ENCODE assay signal across 16 cellular contexts in genomic region chr15:57324590-57324890, GRCh38. TPM values are rescaled to one million over a fixed set of nuclear protein-coding genes. Genes with fewer than 3 reads are reported as not detected.
DNase-seq lines count a peak whose midpoint lies in the region; ATAC-seq, FAIRE-seq and TF ChIP-seq lines count a peak whose summit lies in the region.
"Had no signal": no experiment of that assay in that cellular context is flagged by ENCODE, and none has a peak within 500 bp of the region (broad histone marks: within the 10 kb centered on the region; RNA-seq: fewer than 3 reads in every experiment).

No MANE protein-coding gene starts in this region.

- no peak for DNase-seq in A549 (ENCODE audit: low read depth in 1 of 2, low spot score in 1 of 2)
- no peak for DNase-seq in HCT116 (ENCODE audit: low read depth, low spot score)
- no peak for DNase-seq in SK-N-MC (ENCODE audit: low read depth, low spot score)
- DNase-seq in glutamatergic neuron = no peak
- DNase-seq in OCI-LY7 (ENCODE audit: low spot score) = no peak
- DNase-seq in hepatocyte (ENCODE audit: low spot score) = no peak
- no peak for DNase-seq in SW480 (ENCODE audit: low spot score)
- DNase-seq: BE2C, DMS79, NCI-H1694 treated with DMSO at 0.1 percent for 48 hours, SW 1271 had no signal

- RAD21 ChIA-PET in HCT116 (lab: Charles Lee; ENCODE audit: low non-redundant PET in 1 of 2, low total read pairs in 2 of 2, uncharacterized antibody in 2 of 2, unreplicated experiment in 2 of 2) = no interaction called here

- no peaks in the 10 kb centered on the region for H3K79me2 ChIP-seq in HCT116 (ENCODE audit: insufficient read depth, low read length)
- no peaks in the 10 kb centered on the region for H3K79me2 ChIP-seq in OCI-LY7 (ENCODE audit: insufficient read depth, low read depth, low read length)
- no peaks in the 10 kb centered on the region for H3K79me2 ChIP-seq in hepatocyte

- no peaks in the 10 kb centered on the region for H3K27me3 Mint-ChIP-seq in glutamatergic neuron (ENCODE audit: unreplicated experiment)

- POLR2A ChIA-PET in A549 (lab: Yijun Ruan, JAX) = no interaction called here
- POLR2A ChIA-PET in HCT116 (lab: Charles Lee) = no interaction called here
- POLR2A ChIA-PET in OCI-LY7 (lab: Charles Lee) = interaction anchor here (0.7 kb wide), 3 partner anchors 11 to 1596 kb away, joined by 3 to 4 read pairs (median 4); no protein-coding TSS in a partner anchor

- H3K36me3 Mint-ChIP-seq in glutamatergic neuron (ENCODE audit: unreplicated experiment) = no peaks in the 10 kb centered on the region
- H3K36me3 Mint-ChIP-seq: CD4-positive, CD25-positive, alpha-beta regulatory T cell had no signal

- H3K4me1 Mint-ChIP-seq in glutamatergic neuron (ENCODE audit: low read depth, unreplicated experiment) = peaks cover 13% of the 10 kb centered on the region

- peak overlapping the region; percentile 91 to 95; a peak in 5 of 6 replicates for H3K27ac ChIP-seq in A549
- no peak overlapping the region for H3K27ac ChIP-seq in HCT116 (ENCODE audit: low read depth, low read length)
- peak overlapping the region; percentile 65 for H3K27ac ChIP-seq in SK-N-MC
- no peak overlapping the region for H3K27ac ChIP-seq in OCI-LY7 (ENCODE audit: low read depth, low read length, poor library complexity, severe bottlenecking)
- H3K27ac ChIP-seq in hepatocyte = no peak overlapping the region

- BruUV-seq in HCT116 (replicated peaks; lab: Mats Ljungman, UMichigan) (no TSS peak), OCI-LY7 (replicated peaks; lab: Mats Ljungman, UMichigan) (no TSS peak)

- H3K4me2 ChIP-seq in A549 = peak overlapping the region; percentile 75
- peak overlapping the region; percentile 86 for H3K4me2 ChIP-seq in HCT116 (ENCODE audit: low read length)
- H3K4me2 ChIP-seq in OCI-LY7 (ENCODE audit: low read length) = no peak overlapping the region; the same call in 1 of the 2 replicates
- no peak overlapping the region for H3K4me2 ChIP-seq in hepatocyte

- TF ChIP-seq RAD21 in A549 (conservative IDR thresholded peaks at IDR 0.05 in 1 of 2, IDR thresholded peaks at IDR 0.05 in 1 of 2) (no peak), HCT116 (IDR thresholded peaks at IDR 0.05; ENCODE audit: low read depth) (no peak)

- TF ChIP-seq POLR2A in A549 (IDR thresholded peaks at IDR 0.05; ENCODE audit: low read length) (no peak), HCT116 (IDR thresholded peaks at IDR 0.05; ENCODE audit: borderline replicate concordance, extremely low read depth, insufficient read depth, insufficient read length) (no peak)

- TF ChIP-seq CTCF in A549 (IDR thresholded peaks at IDR 0.05) (no peak), HCT116 (IDR thresholded peaks at IDR 0.05 in 2 of 3, conservative IDR thresholded peaks at IDR 0.05 in 1 of 3; ENCODE audit: borderline replicate concordance in 1 of 3, insufficient read depth in 1 of 3, low read depth in 2 of 3, low read length in 2 of 3) (no peak), glutamatergic neuron (IDR thresholded peaks at IDR 0.05; ENCODE audit: partially characterized antibody, unreplicated experiment) (no peak), OCI-LY7 (conservative IDR thresholded peaks at IDR 0.05; ENCODE audit: low read length) (no peak), hepatocyte (IDR thresholded peaks at IDR 0.05; ENCODE audit: poor library complexity) (no peak)

- no peak for TF ChIP-seq EP300 in A549 (IDR thresholded peaks at IDR 0.05)

- H3K4me3 ChIP-seq in A549 = no peak overlapping the region
- H3K4me3 ChIP-seq in HCT116 (replicated peaks in 1 of 2; ENCODE audit: low read depth in 1 of 2, low read length in 2 of 2) = no peak overlapping the region
- H3K4me3 ChIP-seq in SK-N-MC = peak overlapping the region; percentile 35
- no peak overlapping the region for H3K4me3 ChIP-seq in OCI-LY7 (ENCODE audit: low read depth, low read length, poor library complexity, severe bottlenecking)
- no peak overlapping the region for H3K4me3 ChIP-seq in hepatocyte
- H3K4me3 ChIP-seq: SJCRH30 had no signal

- CTCF ChIA-PET in A549 (lab: Yijun Ruan, JAX) = interaction anchor here (0.8 to 3.9 kb wide), 3 partner anchors 16 to 178 kb away, joined by 3 to 23 read pairs (median 4); no protein-coding TSS in a partner anchor
- CTCF ChIA-PET in HCT116 (lab: Charles Lee) = no interaction called here
- CTCF ChIA-PET in OCI-LY7 (lab: Charles Lee; ENCODE audit: unreplicated experiment) = no interaction called here

- H3K9me3 ChIP-seq in A549 (no peaks in the 10 kb centered on the region), HCT116 (ENCODE audit: control insufficient read depth in 1 of 2, insufficient read depth in 1 of 2, low read depth in 1 of 2, low read length in 2 of 2) (no peaks in the 10 kb centered on the region), SK-N-MC (ENCODE audit: low read depth, low read length) (no peaks in the 10 kb centered on the region), OCI-LY7 (ENCODE audit: low read length) (no peaks in the 10 kb centered on the region), hepatocyte (ENCODE audit: low read depth) (no peaks in the 10 kb centered on the region)
- H3K9me3 ChIP-seq: BE2C, MG63, SJCRH30 had no signal

- WGBS in A549 (ENCODE audit: missing lambda C conversion rate) = 9% methylated on average over 3 of the region's 3 CpGs
- WGBS in hepatocyte (ENCODE audit: low lambda C conversion rate, missing lambda C conversion rate) = 49% methylated on average over 3 of the region's 3 CpGs

- peak overlapping the region; percentile 8 for H3K27ac Mint-ChIP-seq in glutamatergic neuron (ENCODE audit: unreplicated experiment)
- H3K27ac Mint-ChIP-seq: CD4-positive, CD25-positive, alpha-beta regulatory T cell had no signal

- H3K36me3 ChIP-seq in HCT116 (ENCODE audit: control insufficient read depth in 1 of 2, insufficient read depth in 2 of 2, low read length in 2 of 2) = no peaks in the 10 kb centered on the region
- H3K36me3 ChIP-seq in SK-N-MC (ENCODE audit: insufficient read depth, low read length) = no peaks in the 10 kb centered on the region
- no peaks in the 10 kb centered on the region for H3K36me3 ChIP-seq in OCI-LY7 (ENCODE audit: insufficient read depth, low read length)
- H3K36me3 ChIP-seq in hepatocyte (replicated peaks; ENCODE audit: insufficient read depth, low read depth) = no peaks in the 10 kb centered on the region
- H3K36me3 ChIP-seq: BE2C, MG63, SJCRH30 had no signal

- H3K27me3 ChIP-seq in HCT116 (ENCODE audit: insufficient read depth, low read length) (no peaks in the 10 kb centered on the region), hepatocyte (no peaks in the 10 kb centered on the region)
- H3K27me3 ChIP-seq: BE2C, MG63, SJCRH30 had no signal

- ATAC-seq in A549 = no peak
- no peak for ATAC-seq in HCT116
- no peak for ATAC-seq in HG03097 (IDR thresholded peaks at IDR 0.05; ENCODE audit: low FRiP score, unreplicated experiment)

- H3K4me1 ChIP-seq in A549 = peaks cover 31% of the 10 kb centered on the region
- H3K4me1 ChIP-seq in HCT116 (ENCODE audit: control insufficient read depth in 1 of 2, insufficient read depth in 2 of 2, low read length in 2 of 2) = peaks cover 11 to 21% of the 10 kb centered on the region in 2 experiments
- H3K4me1 ChIP-seq in OCI-LY7 (ENCODE audit: insufficient read depth, low read length, poor library complexity, severe bottlenecking) = peaks cover 28% of the 10 kb centered on the region
- H3K4me1 ChIP-seq in hepatocyte (ENCODE audit: insufficient read depth) = peaks cover 25% of the 10 kb centered on the region

- no peak for FAIRE-seq in A549 (lab: Jason Lieb, UNC)
- FAIRE-seq: A204.1 had no signal

- H3K9ac ChIP-seq in HCT116 (ENCODE audit: low read length) (no peak overlapping the region), SK-N-MC (ENCODE audit: insufficient read length) (no peak overlapping the region)

- H2AFZ ChIP-seq in HCT116 (ENCODE audit: low read depth, low read length, poor library complexity, severe bottlenecking) (no peak overlapping the region), OCI-LY7 (ENCODE audit: low read length) (no peak overlapping the region), hepatocyte (no peak overlapping the region)

- H4K20me1 ChIP-seq in HCT116 (ENCODE audit: insufficient read depth) (no peaks in the 10 kb centered on the region), OCI-LY7 (ENCODE audit: insufficient read depth, low read length) (no peaks in the 10 kb centered on the region), hepatocyte (ENCODE audit: insufficient read depth, poor library complexity, severe bottlenecking) (no peaks in the 10 kb centered on the region)

- intact Hi-C loops in HCT116 (cut with micrococcal nuclease) = no loop called here
- intact Hi-C loops in OCI-LY7 (cut with micrococcal nuclease; ENCODE audit: unreplicated experiment) = no loop called here

- peaks cover 5% of the 10 kb centered on the region for H3K9me3 Mint-ChIP-seq in glutamatergic neuron (ENCODE audit: unreplicated experiment)

- H3K4me3 Mint-ChIP-seq in glutamatergic neuron (ENCODE audit: unreplicated experiment) = no peak overlapping the region

- H3K9me2 ChIP-seq in HCT116 (ENCODE audit: insufficient read depth) (no peaks in the 10 kb centered on the region), OCI-LY7 (ENCODE audit: insufficient read depth, low read length) (no peaks in the 10 kb centered on the region), hepatocyte (replicated peaks; ENCODE audit: insufficient read depth) (no peaks in the 10 kb centered on the region)

TF ChIP-seq in A549, 52 proteins besides CTCF, POLR2A, EP300 and RAD21:
- 0 out of 2 replicates have a peak, but pooled peaks have one; percentile 90 for TF ChIP-seq MAZ (IDR thresholded peaks at IDR 0.05; ENCODE audit: borderline replicate concordance, low read depth, low read length)
- TF ChIP-seq TFCP2L1 (CRISPR knock-in tag; IDR thresholded peaks at IDR 0.05) = no peak

RNA-seq across cellular contexts. Expression of gene CGNL1, which starts 51.8 kb away (rescaled TPM):
- polyA plus RNA-seq in A549 (2011; rRNA removed) (1.8 and 2.3 TPM in 2 replicates), A549 (2017; fragmentation: RNase III; extraction: RNeasy Plus Mini Kit Qiagen cat#74134 plus additional on column Dnase treatment) (1.4 to 1.8 TPM (median 1.6 TPM) in 3 replicates), hepatocyte (9.8 and 11.4 TPM in 2 replicates)
- 0.79 and 0.83 TPM in 2 replicates for polyA plus RNA-seq in A549 (2012; cell fraction: cytosol; rRNA removed)
- 1.2 and 1.6 TPM in 2 replicates for polyA plus RNA-seq in A549 (2012; cell fraction: nucleus; rRNA removed)
- polyA minus RNA-seq in A549 (2011; rRNA and poly(A)+ RNA removed) = 2.6 and 3.1 TPM in 2 replicates
- total RNA-seq in HCT116 (2021; ENCODE audit: unreplicated experiment) (2.2 TPM), glutamatergic neuron (ENCODE audit: unreplicated experiment) (5.4 TPM), OCI-LY7 (2022) (0.04 TPM in 1 of 2 replicates, not detected in the other), hepatocyte (13.1 and 13.7 TPM in 2 replicates)
- polyA plus RNA-seq in HCT116 (2012) = 1.1 and 1.4 TPM in 2 replicates
- total RNA-seq in OCI-LY7 (2014; rRNA removed; shearing (Covaris generic)) = not detected in 2 replicates
- total RNA-seq: CD4-positive, CD25-positive, alpha-beta regulatory T cell had no signal
- polyA plus RNA-seq: CD4-positive, CD25-positive, alpha-beta regulatory T cell had no signal

Comparison
In these comparisons a context has a peak if more than half of its experiments do, and no peak if none do; other contexts are left out.
1. H3K27ac ChIP-seq: peak in A549 (2 of 2) and SK-N-MC (single experiment); none in HCT116 (single experiment), OCI-LY7 (single experiment) and hepatocyte (single experiment).
2. H3K4me2 ChIP-seq: peak in A549 (single experiment) and HCT116 (single experiment); none in OCI-LY7 (single experiment) and hepatocyte (single experiment).